1 cellular context compared by ENCODE assay signal in the genomic region with DNA sequence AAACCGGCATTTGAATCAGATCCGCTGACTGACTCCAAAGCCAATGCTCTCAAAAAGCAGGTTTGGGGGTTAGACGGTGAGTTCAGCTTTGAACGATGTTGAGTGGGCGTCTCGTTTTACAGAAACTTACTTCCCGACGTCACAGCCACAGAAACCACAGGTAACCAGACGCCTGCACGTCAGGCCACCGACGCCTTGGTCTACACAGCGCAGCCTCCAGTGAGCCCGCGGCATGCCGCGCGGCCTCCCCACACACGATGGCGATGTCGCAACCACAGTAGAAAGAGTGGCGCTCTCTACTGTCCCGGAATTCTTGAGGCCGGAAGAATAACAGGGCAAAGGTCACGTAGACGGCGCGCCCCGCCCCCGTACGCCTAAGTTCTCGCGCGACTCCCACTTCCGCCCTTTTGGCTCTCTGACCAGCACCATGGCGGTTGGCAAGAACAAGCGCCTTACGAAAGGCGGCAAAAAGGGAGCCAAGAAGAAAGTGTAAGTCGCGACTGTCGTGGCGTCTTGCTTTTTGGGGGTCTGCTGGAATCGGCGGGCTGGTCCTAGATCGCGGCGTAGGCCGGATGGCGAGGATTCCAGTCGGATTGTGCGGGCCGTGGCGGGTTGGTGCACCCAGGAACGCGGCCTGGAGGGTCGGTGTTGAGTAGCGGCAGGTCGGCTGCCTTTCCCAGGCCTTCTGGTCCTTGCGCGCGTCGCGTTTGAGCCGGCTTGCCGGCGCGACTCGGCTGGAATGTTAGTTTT.
TF ChIP-seq lines count a peak whose summit lies in the region.

A gene (plus strand): TSS at position 403 of the 750 bp plus-strand sequence. CDS start 25 bp downstream, at position 428.

TF ChIP-seq in HepG2, 621 proteins besides CTCF, POLR2A, EP300 and RAD21 (continued from another document and continues in another):
- TF ChIP-seq REPIN1 (CRISPR knock-in tag; IDR thresholded peaks at IDR 0.05; ENCODE audit: borderline replicate concordance, low read depth) (peak; percentile 99), TCF7 (IDR thresholded peaks at IDR 0.05; ENCODE audit: low read depth) (0 out of 2 replicates have a peak, but pooled peaks have one; percentile 11), ZNF333 (CRISPR knock-in tag; IDR thresholded peaks at IDR 0.05; ENCODE audit: borderline replicate concordance) (peak; percentile 84), NKX3-1 (CRISPR knock-in tag; IDR thresholded peaks at IDR 0.05) (0 out of 2 replicates have a peak, but pooled peaks have one; percentile 87), ZNF781 (CRISPR knock-in tag; IDR thresholded peaks at IDR 0.05; ENCODE audit: borderline replicate concordance, not compliant biosample characterization) (peak; percentile 98), MZF1 (CRISPR knock-in tag; IDR thresholded peaks at IDR 0.05; ENCODE audit: borderline replicate concordance) (no peak), KDM3A (CRISPR knock-in tag; IDR thresholded peaks at IDR 0.05; ENCODE audit: low read depth) (peak; percentile 67; the same call in 1 of the 2 replicates), SNAI1 (CRISPR knock-in tag; IDR thresholded peaks at IDR 0.05; ENCODE audit: borderline replicate concordance) (no peak), EEA1 (CRISPR knock-in tag; IDR thresholded peaks at IDR 0.05; ENCODE audit: borderline replicate concordance) (no peak), THAP11 (CRISPR knock-in tag; IDR thresholded peaks at IDR 0.05) (peak; percentile 97), TSC22D2 (CRISPR knock-in tag; IDR thresholded peaks at IDR 0.05; ENCODE audit: borderline replicate concordance) (peak; percentile 87; the same call in 1 of the 2 replicates), ZMAT3 (CRISPR knock-in tag; conservative IDR thresholded peaks at IDR 0.05) (peak; percentile 89), JARID2 (CRISPR knock-in tag; IDR thresholded peaks at IDR 0.05; ENCODE audit: insufficient replicate concordance) (no peak), NR2C2 (CRISPR knock-in tag; IDR thresholded peaks at IDR 0.05; ENCODE audit: borderline replicate concordance) (peak; percentile 100), TEAD2 (CRISPR knock-in tag; IDR thresholded peaks at IDR 0.05) (no peak), MXI1 (IDR thresholded peaks at IDR 0.05; ENCODE audit: borderline replicate concordance, low read depth, low read length) (peak; percentile 82), ZNF607 (CRISPR knock-in tag; IDR thresholded peaks at IDR 0.05; ENCODE audit: borderline replicate concordance) (peak; percentile 64), PAX8 (CRISPR knock-in tag; IDR thresholded peaks at IDR 0.05; ENCODE audit: borderline replicate concordance) (0 out of 2 replicates have a peak, but pooled peaks have one; percentile 15), ZEB1 (IDR thresholded peaks at IDR 0.05; ENCODE audit: insufficient replicate concordance, low read depth) (peak; percentile 83), ZBTB20 (CRISPR knock-in tag; IDR thresholded peaks at IDR 0.05; ENCODE audit: borderline replicate concordance, low read depth) (peak; percentile 84; the same call in 1 of the 2 replicates), ZNF234 (CRISPR knock-in tag; conservative IDR thresholded peaks at IDR 0.05) (no peak), KDM5B (CRISPR knock-in tag; IDR thresholded peaks at IDR 0.05; ENCODE audit: borderline replicate concordance) (peak; percentile 86; the same call in 1 of the 2 replicates), KMT2A (CRISPR knock-in tag; IDR thresholded peaks at IDR 0.05) (peak; percentile 91), ZNF296 (CRISPR knock-in tag; conservative IDR thresholded peaks at IDR 0.05) (peak; percentile 57), PTBP1 (IDR thresholded peaks at IDR 0.05; ENCODE audit: low read depth, low read length, poor library complexity, severe bottlenecking) (peak; percentile 31), TGIF2 (CRISPR knock-in tag; IDR thresholded peaks at IDR 0.05) (no peak), ZNF382 (CRISPR knock-in tag; IDR thresholded peaks at IDR 0.05; ENCODE audit: borderline replicate concordance) (no peak), POLR2AphosphoS2 (IDR thresholded peaks at IDR 0.05; ENCODE audit: low read depth, low read length) (peak; percentile 95), JUNB (CRISPR knock-in tag; IDR thresholded peaks at IDR 0.05; ENCODE audit: borderline replicate concordance) (peak; percentile 76; the same call in 1 of the 2 replicates), KDM6A (CRISPR knock-in tag; IDR thresholded peaks at IDR 0.05; ENCODE audit: low read depth) (no peak), HIVEP1 (CRISPR knock-in tag; IDR thresholded peaks at IDR 0.05) (peak; percentile 89), ZNF264 (CRISPR knock-in tag; IDR thresholded peaks at IDR 0.05) (peak; percentile 69; the same call in 1 of the 2 replicates), TAF1 (CRISPR knock-in tag; IDR thresholded peaks at IDR 0.05) (peak; percentile 100), ZFP36L1 (CRISPR knock-in tag; IDR thresholded peaks at IDR 0.05) (no peak; the same call in 1 of the 2 replicates)
- TF ChIP-seq, protein P1, sequence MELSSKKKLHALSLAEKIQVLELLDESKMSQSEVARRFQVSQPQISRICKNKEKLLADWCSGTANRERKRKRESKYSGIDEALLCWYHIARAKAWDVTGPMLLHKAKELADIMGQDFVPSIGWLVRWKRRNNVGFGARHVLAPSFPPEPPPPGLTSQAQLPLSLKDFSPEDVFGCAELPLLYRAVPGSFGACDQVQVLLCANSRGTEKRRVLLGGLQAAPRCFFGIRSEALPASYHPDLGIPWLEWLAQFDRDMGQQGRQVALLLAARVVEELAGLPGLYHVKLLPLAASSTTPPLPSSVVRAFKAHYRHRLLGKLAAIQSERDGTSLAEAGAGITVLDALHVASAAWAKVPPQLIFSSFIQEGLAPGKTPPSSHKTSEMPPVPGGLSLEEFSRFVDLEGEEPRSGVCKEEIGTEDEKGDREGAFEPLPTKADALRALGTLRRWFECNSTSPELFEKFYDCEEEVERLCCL (CRISPR knock-in tag; IDR thresholded peaks at IDR 0.05; ENCODE audit: borderline replicate concordance): peak; percentile 31; the same call in 1 of the 2 replicates
- TF ChIP-seq, protein P2, sequence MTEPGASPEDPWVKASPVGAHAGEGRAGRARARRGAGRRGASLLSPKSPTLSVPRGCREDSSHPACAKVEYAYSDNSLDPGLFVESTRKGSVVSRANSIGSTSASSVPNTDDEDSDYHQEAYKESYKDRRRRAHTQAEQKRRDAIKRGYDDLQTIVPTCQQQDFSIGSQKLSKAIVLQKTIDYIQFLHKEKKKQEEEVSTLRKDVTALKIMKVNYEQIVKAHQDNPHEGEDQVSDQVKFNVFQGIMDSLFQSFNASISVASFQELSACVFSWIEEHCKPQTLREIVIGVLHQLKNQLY (CRISPR knock-in tag; IDR thresholded peaks at IDR 0.05): peak; percentile 62; the same call in 1 of the 2 replicates
- TF ChIP-seq, protein P3, sequence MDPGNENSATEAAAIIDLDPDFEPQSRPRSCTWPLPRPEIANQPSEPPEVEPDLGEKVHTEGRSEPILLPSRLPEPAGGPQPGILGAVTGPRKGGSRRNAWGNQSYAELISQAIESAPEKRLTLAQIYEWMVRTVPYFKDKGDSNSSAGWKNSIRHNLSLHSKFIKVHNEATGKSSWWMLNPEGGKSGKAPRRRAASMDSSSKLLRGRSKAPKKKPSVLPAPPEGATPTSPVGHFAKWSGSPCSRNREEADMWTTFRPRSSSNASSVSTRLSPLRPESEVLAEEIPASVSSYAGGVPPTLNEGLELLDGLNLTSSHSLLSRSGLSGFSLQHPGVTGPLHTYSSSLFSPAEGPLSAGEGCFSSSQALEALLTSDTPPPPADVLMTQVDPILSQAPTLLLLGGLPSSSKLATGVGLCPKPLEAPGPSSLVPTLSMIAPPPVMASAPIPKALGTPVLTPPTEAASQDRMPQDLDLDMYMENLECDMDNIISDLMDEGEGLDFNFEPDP (CRISPR knock-in tag; conservative IDR thresholded peaks at IDR 0.05): peak; percentile 78; the same call in 1 of the 2 replicates
- TF ChIP-seq, protein P4, sequence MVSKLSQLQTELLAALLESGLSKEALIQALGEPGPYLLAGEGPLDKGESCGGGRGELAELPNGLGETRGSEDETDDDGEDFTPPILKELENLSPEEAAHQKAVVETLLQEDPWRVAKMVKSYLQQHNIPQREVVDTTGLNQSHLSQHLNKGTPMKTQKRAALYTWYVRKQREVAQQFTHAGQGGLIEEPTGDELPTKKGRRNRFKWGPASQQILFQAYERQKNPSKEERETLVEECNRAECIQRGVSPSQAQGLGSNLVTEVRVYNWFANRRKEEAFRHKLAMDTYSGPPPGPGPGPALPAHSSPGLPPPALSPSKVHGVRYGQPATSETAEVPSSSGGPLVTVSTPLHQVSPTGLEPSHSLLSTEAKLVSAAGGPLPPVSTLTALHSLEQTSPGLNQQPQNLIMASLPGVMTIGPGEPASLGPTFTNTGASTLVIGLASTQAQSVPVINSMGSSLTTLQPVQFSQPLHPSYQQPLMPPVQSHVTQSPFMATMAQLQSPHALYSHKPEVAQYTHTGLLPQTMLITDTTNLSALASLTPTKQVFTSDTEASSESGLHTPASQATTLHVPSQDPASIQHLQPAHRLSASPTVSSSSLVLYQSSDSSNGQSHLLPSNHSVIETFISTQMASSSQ (IDR thresholded peaks at IDR 0.05; ENCODE audit: low read depth): peak; percentile 64; the same call in 1 of the 2 replicates
- TF ChIP-seq, protein P4 (CRISPR knock-in tag; IDR thresholded peaks at IDR 0.05; ENCODE audit: borderline replicate concordance): peak; percentile 88
- TF ChIP-seq, protein P5, sequence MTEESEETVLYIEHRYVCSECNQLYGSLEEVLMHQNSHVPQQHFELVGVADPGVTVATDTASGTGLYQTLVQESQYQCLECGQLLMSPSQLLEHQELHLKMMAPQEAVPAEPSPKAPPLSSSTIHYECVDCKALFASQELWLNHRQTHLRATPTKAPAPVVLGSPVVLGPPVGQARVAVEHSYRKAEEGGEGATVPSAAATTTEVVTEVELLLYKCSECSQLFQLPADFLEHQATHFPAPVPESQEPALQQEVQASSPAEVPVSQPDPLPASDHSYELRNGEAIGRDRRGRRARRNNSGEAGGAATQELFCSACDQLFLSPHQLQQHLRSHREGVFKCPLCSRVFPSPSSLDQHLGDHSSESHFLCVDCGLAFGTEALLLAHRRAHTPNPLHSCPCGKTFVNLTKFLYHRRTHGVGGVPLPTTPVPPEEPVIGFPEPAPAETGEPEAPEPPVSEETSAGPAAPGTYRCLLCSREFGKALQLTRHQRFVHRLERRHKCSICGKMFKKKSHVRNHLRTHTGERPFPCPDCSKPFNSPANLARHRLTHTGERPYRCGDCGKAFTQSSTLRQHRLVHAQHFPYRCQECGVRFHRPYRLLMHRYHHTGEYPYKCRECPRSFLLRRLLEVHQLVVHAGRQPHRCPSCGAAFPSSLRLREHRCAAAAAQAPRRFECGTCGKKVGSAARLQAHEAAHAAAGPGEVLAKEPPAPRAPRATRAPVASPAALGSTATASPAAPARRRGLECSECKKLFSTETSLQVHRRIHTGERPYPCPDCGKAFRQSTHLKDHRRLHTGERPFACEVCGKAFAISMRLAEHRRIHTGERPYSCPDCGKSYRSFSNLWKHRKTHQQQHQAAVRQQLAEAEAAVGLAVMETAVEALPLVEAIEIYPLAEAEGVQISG (CRISPR knock-in tag; IDR thresholded peaks at IDR 0.05): peak; percentile 100
- TF ChIP-seq, protein P6, sequence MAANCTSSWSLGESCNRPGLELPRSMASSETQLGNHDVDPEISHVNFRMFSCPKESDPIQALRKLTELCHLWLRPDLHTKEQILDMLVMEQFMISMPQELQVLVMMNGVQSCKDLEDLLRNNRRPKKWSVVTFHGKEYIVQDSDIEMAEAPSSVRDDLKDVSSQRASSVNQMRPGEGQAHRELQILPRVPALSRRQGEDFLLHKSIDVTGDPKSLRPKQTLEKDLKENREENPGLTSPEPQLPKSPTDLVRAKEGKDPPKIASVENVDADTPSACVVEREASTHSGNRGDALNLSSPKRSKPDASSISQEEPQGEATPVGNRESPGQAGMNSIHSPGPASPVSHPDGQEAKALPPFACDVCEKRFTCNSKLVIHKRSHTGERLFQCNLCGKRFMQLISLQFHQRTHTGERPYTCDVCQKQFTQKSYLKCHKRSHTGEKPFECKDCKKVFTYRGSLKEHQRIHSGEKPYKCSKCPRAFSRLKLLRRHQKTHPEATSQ (CRISPR knock-in tag; IDR thresholded peaks at IDR 0.05; ENCODE audit: borderline replicate concordance): peak; percentile 99
- TF ChIP-seq, protein P7, sequence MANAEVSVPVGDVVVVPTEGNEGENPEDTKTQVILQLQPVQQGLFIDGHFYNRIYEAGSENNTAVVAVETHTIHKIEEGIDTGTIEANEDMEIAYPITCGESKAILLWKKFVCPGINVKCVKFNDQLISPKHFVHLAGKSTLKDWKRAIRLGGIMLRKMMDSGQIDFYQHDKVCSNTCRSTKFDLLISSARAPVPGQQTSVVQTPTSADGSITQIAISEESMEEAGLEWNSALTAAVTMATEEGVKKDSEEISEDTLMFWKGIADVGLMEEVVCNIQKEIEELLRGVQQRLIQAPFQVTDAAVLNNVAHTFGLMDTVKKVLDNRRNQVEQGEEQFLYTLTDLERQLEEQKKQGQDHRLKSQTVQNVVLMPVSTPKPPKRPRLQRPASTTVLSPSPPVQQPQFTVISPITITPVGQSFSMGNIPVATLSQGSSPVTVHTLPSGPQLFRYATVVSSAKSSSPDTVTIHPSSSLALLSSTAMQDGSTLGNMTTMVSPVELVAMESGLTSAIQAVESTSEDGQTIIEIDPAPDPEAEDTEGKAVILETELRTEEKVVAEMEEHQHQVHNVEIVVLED (CRISPR knock-in tag; IDR thresholded peaks at IDR 0.05; ENCODE audit: borderline replicate concordance): peak; percentile 100
- TF ChIP-seq, protein P8, sequence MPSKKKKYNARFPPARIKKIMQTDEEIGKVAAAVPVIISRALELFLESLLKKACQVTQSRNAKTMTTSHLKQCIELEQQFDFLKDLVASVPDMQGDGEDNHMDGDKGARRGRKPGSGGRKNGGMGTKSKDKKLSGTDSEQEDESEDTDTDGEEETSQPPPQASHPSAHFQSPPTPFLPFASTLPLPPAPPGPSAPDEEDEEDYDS (CRISPR knock-in tag; IDR thresholded peaks at IDR 0.05): peak; percentile 96
